Comparison of ENCODE assay signal across 1 cellular context in the genomic region with DNA sequence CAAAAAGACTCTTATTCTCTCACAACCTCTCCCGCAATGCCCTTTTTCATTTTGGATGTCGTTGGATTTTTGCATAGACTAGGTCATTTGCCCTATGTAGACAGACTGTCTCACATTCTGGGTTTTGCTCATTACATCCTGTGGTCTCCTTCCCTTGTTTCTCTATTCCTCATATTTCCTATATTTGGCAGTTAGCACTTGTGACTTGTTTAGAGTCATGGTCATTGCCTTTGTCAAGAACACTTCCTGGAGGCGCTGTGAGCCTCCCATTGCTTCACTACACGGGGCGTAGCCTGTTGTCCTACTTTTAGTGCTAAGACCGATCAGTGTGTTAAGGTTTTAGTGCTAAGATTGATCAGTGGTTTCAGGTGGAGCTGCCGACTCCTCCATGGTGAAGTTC.
TF ChIP-seq lines count a peak whose summit lies in the region.

No MANE protein-coding gene starts in this region.

TF ChIP-seq in GM12878, 131 proteins besides CTCF, POLR2A, EP300 and RAD21 (continued from another document and continues in another):
- TF ChIP-seq, protein P1, sequence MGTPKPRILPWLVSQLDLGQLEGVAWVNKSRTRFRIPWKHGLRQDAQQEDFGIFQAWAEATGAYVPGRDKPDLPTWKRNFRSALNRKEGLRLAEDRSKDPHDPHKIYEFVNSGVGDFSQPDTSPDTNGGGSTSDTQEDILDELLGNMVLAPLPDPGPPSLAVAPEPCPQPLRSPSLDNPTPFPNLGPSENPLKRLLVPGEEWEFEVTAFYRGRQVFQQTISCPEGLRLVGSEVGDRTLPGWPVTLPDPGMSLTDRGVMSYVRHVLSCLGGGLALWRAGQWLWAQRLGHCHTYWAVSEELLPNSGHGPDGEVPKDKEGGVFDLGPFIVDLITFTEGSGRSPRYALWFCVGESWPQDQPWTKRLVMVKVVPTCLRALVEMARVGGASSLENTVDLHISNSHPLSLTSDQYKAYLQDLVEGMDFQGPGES (IDR thresholded peaks at IDR 0.05) = no peak
- TF ChIP-seq IKZF2 (IDR thresholded peaks at IDR 0.05) (no peak; a peak in 2 of 4 replicates), EGR1 (IDR thresholded peaks at IDR 0.05; ENCODE audit: borderline replicate concordance in 1 of 2, low read depth in 2 of 2, low read length in 2 of 2) (no peak), NFXL1 (IDR thresholded peaks at IDR 0.05; ENCODE audit: borderline replicate concordance) (no peak), EED (IDR thresholded peaks at IDR 0.05; ENCODE audit: low read depth) (peak; percentile 88), HDGF (IDR thresholded peaks at IDR 0.05) (no peak), TCF12 (IDR thresholded peaks at IDR 0.05; ENCODE audit: low read depth, low read length) (no peak), ETV6 (conservative IDR thresholded peaks at IDR 0.05 in 1 of 2, IDR thresholded peaks at IDR 0.05 in 1 of 2; ENCODE audit: borderline replicate concordance in 1 of 2, low read depth in 1 of 2) (peak in 1 of 2 experiments; percentile 85; a peak in 2 of 4 replicates), BMI1 (IDR thresholded peaks at IDR 0.05; ENCODE audit: borderline replicate concordance) (no peak), SUPT20H (IDR thresholded peaks at IDR 0.05; ENCODE audit: borderline replicate concordance, control insufficient read depth, low read depth, low read length) (no peak), MTA2 (IDR thresholded peaks at IDR 0.05; ENCODE audit: low read depth) (no peak), TBL1XR1 (IDR thresholded peaks at IDR 0.05; ENCODE audit: low read depth, low read length) (no peak), ZNF24 (IDR thresholded peaks at IDR 0.05) (no peak), ZNF207 (IDR thresholded peaks at IDR 0.05; ENCODE audit: borderline replicate concordance) (no peak), MTA3 (IDR thresholded peaks at IDR 0.05; ENCODE audit: borderline replicate concordance, low read length) (no peak), TARDBP (IDR thresholded peaks at IDR 0.05; ENCODE audit: borderline replicate concordance) (no peak), KLF5 (IDR thresholded peaks at IDR 0.05; ENCODE audit: partially characterized antibody) (no peak), SUZ12 (IDR thresholded peaks at IDR 0.05; ENCODE audit: unreplicated experiment) (no peak), NBN (IDR thresholded peaks at IDR 0.05) (no peak), POLR2AphosphoS2 (IDR thresholded peaks at IDR 0.05; ENCODE audit: low read depth, low read length) (no peak), RB1 (IDR thresholded peaks at IDR 0.05; ENCODE audit: borderline replicate concordance) (no peak), SMAD1 (IDR thresholded peaks at IDR 0.05; ENCODE audit: low read depth, partially characterized antibody) (no peak), IRF4 (IDR thresholded peaks at IDR 0.05; ENCODE audit: low read depth, low read length) (no peak), IKZF1 (conservative IDR thresholded peaks at IDR 0.05) (no peak), JUNB (IDR thresholded peaks at IDR 0.05) (peak; percentile 88), CBFB (IDR thresholded peaks at IDR 0.05; ENCODE audit: low read depth) (no peak), ZZZ3 (IDR thresholded peaks at IDR 0.05; ENCODE audit: control insufficient read depth, insufficient read length, low read depth) (no peak), RCOR1 (conservative IDR thresholded peaks at IDR 0.05; ENCODE audit: low read depth, low read length) (no peak), ZBED1 (IDR thresholded peaks at IDR 0.05; ENCODE audit: borderline replicate concordance) (peak; percentile 73; the same call in 1 of the 2 replicates), RAD51 (IDR thresholded peaks at IDR 0.05) (no peak), CHD4 (IDR thresholded peaks at IDR 0.05) (no peak)
- TF ChIP-seq, protein P2, sequence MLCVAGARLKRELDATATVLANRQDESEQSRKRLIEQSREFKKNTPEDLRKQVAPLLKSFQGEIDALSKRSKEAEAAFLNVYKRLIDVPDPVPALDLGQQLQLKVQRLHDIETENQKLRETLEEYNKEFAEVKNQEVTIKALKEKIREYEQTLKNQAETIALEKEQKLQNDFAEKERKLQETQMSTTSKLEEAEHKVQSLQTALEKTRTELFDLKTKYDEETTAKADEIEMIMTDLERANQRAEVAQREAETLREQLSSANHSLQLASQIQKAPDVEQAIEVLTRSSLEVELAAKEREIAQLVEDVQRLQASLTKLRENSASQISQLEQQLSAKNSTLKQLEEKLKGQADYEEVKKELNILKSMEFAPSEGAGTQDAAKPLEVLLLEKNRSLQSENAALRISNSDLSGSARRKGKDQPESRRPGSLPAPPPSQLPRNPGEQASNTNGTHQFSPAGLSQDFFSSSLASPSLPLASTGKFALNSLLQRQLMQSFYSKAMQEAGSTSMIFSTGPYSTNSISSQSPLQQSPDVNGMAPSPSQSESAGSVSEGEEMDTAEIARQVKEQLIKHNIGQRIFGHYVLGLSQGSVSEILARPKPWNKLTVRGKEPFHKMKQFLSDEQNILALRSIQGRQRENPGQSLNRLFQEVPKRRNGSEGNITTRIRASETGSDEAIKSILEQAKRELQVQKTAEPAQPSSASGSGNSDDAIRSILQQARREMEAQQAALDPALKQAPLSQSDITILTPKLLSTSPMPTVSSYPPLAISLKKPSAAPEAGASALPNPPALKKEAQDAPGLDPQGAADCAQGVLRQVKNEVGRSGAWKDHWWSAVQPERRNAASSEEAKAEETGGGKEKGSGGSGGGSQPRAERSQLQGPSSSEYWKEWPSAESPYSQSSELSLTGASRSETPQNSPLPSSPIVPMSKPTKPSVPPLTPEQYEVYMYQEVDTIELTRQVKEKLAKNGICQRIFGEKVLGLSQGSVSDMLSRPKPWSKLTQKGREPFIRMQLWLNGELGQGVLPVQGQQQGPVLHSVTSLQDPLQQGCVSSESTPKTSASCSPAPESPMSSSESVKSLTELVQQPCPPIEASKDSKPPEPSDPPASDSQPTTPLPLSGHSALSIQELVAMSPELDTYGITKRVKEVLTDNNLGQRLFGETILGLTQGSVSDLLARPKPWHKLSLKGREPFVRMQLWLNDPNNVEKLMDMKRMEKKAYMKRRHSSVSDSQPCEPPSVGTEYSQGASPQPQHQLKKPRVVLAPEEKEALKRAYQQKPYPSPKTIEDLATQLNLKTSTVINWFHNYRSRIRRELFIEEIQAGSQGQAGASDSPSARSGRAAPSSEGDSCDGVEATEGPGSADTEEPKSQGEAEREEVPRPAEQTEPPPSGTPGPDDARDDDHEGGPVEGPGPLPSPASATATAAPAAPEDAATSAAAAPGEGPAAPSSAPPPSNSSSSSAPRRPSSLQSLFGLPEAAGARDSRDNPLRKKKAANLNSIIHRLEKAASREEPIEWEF (IDR thresholded peaks at IDR 0.05; ENCODE audit: insufficient replicate concordance, low read depth, low read length) = no peak
- TF ChIP-seq, protein P3, sequence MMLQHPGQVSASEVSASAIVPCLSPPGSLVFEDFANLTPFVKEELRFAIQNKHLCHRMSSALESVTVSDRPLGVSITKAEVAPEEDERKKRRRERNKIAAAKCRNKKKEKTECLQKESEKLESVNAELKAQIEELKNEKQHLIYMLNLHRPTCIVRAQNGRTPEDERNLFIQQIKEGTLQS (IDR thresholded peaks at IDR 0.05; ENCODE audit: borderline replicate concordance, extremely low read depth, low read depth, low read length) = no peak
- TF ChIP-seq, protein P4, sequence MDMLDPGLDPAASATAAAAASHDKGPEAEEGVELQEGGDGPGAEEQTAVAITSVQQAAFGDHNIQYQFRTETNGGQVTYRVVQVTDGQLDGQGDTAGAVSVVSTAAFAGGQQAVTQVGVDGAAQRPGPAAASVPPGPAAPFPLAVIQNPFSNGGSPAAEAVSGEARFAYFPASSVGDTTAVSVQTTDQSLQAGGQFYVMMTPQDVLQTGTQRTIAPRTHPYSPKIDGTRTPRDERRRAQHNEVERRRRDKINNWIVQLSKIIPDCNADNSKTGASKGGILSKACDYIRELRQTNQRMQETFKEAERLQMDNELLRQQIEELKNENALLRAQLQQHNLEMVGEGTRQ (IDR thresholded peaks at IDR 0.05; ENCODE audit: borderline replicate concordance, low read depth, low read length) = no peak
- TF ChIP-seq, protein P5, sequence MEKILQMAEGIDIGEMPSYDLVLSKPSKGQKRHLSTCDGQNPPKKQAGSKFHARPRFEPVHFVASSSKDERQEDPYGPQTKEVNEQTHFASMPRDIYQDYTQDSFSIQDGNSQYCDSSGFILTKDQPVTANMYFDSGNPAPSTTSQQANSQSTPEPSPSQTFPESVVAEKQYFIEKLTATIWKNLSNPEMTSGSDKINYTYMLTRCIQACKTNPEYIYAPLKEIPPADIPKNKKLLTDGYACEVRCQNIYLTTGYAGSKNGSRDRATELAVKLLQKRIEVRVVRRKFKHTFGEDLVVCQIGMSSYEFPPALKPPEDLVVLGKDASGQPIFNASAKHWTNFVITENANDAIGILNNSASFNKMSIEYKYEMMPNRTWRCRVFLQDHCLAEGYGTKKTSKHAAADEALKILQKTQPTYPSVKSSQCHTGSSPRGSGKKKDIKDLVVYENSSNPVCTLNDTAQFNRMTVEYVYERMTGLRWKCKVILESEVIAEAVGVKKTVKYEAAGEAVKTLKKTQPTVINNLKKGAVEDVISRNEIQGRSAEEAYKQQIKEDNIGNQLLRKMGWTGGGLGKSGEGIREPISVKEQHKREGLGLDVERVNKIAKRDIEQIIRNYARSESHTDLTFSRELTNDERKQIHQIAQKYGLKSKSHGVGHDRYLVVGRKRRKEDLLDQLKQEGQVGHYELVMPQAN (conservative IDR thresholded peaks at IDR 0.05) = no peak
- TF ChIP-seq, protein P6, sequence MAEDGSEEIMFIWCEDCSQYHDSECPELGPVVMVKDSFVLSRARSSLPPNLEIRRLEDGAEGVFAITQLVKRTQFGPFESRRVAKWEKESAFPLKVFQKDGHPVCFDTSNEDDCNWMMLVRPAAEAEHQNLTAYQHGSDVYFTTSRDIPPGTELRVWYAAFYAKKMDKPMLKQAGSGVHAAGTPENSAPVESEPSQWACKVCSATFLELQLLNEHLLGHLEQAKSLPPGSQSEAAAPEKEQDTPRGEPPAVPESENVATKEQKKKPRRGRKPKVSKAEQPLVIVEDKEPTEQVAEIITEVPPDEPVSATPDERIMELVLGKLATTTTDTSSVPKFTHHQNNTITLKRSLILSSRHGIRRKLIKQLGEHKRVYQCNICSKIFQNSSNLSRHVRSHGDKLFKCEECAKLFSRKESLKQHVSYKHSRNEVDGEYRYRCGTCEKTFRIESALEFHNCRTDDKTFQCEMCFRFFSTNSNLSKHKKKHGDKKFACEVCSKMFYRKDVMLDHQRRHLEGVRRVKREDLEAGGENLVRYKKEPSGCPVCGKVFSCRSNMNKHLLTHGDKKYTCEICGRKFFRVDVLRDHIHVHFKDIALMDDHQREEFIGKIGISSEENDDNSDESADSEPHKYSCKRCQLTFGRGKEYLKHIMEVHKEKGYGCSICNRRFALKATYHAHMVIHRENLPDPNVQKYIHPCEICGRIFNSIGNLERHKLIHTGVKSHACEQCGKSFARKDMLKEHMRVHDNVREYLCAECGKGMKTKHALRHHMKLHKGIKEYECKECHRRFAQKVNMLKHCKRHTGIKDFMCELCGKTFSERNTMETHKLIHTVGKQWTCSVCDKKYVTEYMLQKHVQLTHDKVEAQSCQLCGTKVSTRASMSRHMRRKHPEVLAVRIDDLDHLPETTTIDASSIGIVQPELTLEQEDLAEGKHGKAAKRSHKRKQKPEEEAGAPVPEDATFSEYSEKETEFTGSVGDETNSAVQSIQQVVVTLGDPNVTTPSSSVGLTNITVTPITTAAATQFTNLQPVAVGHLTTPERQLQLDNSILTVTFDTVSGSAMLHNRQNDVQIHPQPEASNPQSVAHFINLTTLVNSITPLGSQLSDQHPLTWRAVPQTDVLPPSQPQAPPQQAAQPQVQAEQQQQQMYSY (CRISPR knock-in tag; IDR thresholded peaks at IDR 0.05) = no peak
- TF ChIP-seq, protein P7, sequence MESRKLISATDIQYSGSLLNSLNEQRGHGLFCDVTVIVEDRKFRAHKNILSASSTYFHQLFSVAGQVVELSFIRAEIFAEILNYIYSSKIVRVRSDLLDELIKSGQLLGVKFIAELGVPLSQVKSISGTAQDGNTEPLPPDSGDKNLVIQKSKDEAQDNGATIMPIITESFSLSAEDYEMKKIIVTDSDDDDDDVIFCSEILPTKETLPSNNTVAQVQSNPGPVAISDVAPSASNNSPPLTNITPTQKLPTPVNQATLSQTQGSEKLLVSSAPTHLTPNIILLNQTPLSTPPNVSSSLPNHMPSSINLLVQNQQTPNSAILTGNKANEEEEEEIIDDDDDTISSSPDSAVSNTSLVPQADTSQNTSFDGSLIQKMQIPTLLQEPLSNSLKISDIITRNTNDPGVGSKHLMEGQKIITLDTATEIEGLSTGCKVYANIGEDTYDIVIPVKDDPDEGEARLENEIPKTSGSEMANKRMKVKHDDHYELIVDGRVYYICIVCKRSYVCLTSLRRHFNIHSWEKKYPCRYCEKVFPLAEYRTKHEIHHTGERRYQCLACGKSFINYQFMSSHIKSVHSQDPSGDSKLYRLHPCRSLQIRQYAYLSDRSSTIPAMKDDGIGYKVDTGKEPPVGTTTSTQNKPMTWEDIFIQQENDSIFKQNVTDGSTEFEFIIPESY (IDR thresholded peaks at IDR 0.05) = no peak
- TF ChIP-seq, protein P8, sequence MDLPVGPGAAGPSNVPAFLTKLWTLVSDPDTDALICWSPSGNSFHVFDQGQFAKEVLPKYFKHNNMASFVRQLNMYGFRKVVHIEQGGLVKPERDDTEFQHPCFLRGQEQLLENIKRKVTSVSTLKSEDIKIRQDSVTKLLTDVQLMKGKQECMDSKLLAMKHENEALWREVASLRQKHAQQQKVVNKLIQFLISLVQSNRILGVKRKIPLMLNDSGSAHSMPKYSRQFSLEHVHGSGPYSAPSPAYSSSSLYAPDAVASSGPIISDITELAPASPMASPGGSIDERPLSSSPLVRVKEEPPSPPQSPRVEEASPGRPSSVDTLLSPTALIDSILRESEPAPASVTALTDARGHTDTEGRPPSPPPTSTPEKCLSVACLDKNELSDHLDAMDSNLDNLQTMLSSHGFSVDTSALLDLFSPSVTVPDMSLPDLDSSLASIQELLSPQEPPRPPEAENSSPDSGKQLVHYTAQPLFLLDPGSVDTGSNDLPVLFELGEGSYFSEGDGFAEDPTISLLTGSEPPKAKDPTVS (IDR thresholded peaks at IDR 0.05; ENCODE audit: low read depth, low read length) = no peak
